9 cellular contexts compared by ENCODE assay signal in the genomic region with DNA sequence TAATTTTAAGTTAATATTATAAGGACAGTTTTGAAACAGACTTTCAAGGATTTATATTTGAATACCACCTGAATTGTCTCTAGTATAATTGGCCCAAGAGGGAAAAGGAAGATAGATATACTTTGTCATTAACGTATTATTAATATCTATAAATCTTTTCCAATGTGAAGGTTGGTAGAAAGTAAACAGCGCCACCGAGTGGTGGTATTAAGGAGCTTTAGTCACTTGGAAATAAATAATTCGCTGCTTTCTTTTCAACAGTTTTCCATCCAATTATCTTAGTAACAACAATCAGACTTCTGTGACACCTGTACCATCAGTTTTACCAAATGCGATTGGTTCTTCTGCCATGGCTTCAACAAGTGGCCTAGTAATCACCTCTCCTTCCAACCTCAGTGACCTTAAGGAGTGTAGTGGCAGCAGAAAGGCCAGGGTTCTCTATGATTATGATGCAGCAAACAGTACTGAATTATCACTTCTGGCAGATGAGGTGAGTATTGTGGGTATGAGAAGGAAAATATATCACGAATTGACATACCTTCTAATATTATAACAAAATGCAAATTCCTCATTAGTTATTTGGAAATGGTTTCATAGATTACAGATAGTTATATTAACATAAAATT. TPM values are rescaled to one million over a fixed set of nuclear protein-coding genes. Genes with fewer than 3 reads are reported as not detected.
A peak's percentile ranks its signal among the peaks of the same experiment; 100 is the strongest.
DNase-seq lines count a peak whose midpoint lies in the region; ATAC-seq and TF ChIP-seq lines count a peak whose summit lies in the region.
"Had no signal": no experiment of that assay in that cellular context is flagged by ENCODE, and none has a peak within 500 bp of the region (broad histone marks: within the 10 kb centered on the region; RNA-seq: fewer than 3 reads in every experiment).

No MANE protein-coding gene starts in this region.

- no peak for ATAC-seq in activated CD8-positive, alpha-beta T cell treated with anti-CD3 and anti-CD28 coated beads for 36 hours
- no peak for ATAC-seq in sciatic nerve

- CTCF ChIA-PET in activated CD8-positive, alpha-beta T cell treated with anti-CD3 and anti-CD28 coated beads for 36 hours (lab: Charles Lee): interaction anchor here (0.7 to 7.1 kb wide), 8 partner anchors 8 to 237 kb away, joined by 3 to 41 read pairs (median 4); partner anchors contain the start of gene SH3GLB1

- TF ChIP-seq POLR2A in NB4 (IDR thresholded peaks at IDR 0.05; ENCODE audit: extremely low read depth, insufficient read length): no peak

- DNase-seq in SKM-1 treated with dmso at 0.1 percent for 144 hours (lab: John Stamatoyannopoulos, UW; ENCODE audit: unreplicated experiment): peak; percentile 16
- DNase-seq in SKM-1 (lab: John Stamatoyannopoulos, UW; ENCODE audit: unreplicated experiment): no peak
- peak; percentile 45 for DNase-seq in NB4 (ENCODE audit: low read depth)
- peak; percentile 58 for DNase-seq in activated CD8-positive, alpha-beta T cell treated with anti-CD3 and anti-CD28 coated beads for 36 hours
- DNase-seq in glutamatergic neuron: no peak
- peak; percentile 11 to 18 for DNase-seq in stimulated activated CD4-positive, alpha-beta T cell treated with anti-CD3 and anti-CD28 coated beads, Interleukin-4, amount 100 ng/mL, for 4 hours
- no peak for DNase-seq in iPS-NIHi7 (ENCODE audit: extremely low spot score)
- no peak for DNase-seq in sciatic nerve (ENCODE audit: low spot score)
- DNase-seq: activated naive CD8-positive, alpha-beta T cell treated with anti-CD3 and anti-CD28 coated beads, Interleukin-2, amount 10 ng/mL, durations not matched to agents 7 days and 5 days had no signal

- no peak overlapping the region for H3K4me3 ChIP-seq in NB4 (ENCODE audit: low read depth, low read length)

- H3K4me1 Mint-ChIP-seq in activated CD8-positive, alpha-beta T cell treated with anti-CD3 and anti-CD28 coated beads for 36 hours (ENCODE audit: low read depth): no peaks in the 10 kb centered on the region
- H3K4me1 Mint-ChIP-seq in glutamatergic neuron (ENCODE audit: low read depth, unreplicated experiment): no peaks in the 10 kb centered on the region

- TF ChIP-seq CTCF in NB4 (IDR thresholded peaks at IDR 0.05; ENCODE audit: low read depth, low read length) (peak; percentile 33), glutamatergic neuron (IDR thresholded peaks at IDR 0.05; ENCODE audit: partially characterized antibody, unreplicated experiment) (peak; percentile 81)
- peak; percentile 70 for TF ChIP-seq CTCF in activated CD8-positive, alpha-beta T cell treated with anti-CD3 and anti-CD28 coated beads for 36 hours (IDR thresholded peaks at IDR 0.05)

- H3K27me3 Mint-ChIP-seq in activated CD8-positive, alpha-beta T cell treated with anti-CD3 and anti-CD28 coated beads for 36 hours: no peaks in the 10 kb centered on the region
- H3K27me3 Mint-ChIP-seq in glutamatergic neuron (ENCODE audit: unreplicated experiment): no peaks in the 10 kb centered on the region
- H3K27me3 Mint-ChIP-seq: activated naive CD8-positive, alpha-beta T cell treated with anti-CD3 and anti-CD28 coated beads, Interleukin-2, amount 10 ng/mL, durations not matched to agents 7 days and 5 days had no signal

- no peak overlapping the region for H3K4me3 Mint-ChIP-seq in activated CD8-positive, alpha-beta T cell treated with anti-CD3 and anti-CD28 coated beads for 36 hours
- no peak overlapping the region for H3K4me3 Mint-ChIP-seq in glutamatergic neuron (ENCODE audit: unreplicated experiment)
- H3K4me3 Mint-ChIP-seq: activated naive CD8-positive, alpha-beta T cell treated with anti-CD3 and anti-CD28 coated beads, Interleukin-2, amount 10 ng/mL, durations not matched to agents 7 days and 5 days had no signal

- peaks cover 22% of the 10 kb centered on the region for H3K36me3 Mint-ChIP-seq in activated CD8-positive, alpha-beta T cell treated with anti-CD3 and anti-CD28 coated beads for 36 hours (ENCODE audit: low read depth)
- peaks cover 4% of the 10 kb centered on the region for H3K36me3 Mint-ChIP-seq in glutamatergic neuron (ENCODE audit: unreplicated experiment)

- POLR2A ChIA-PET in activated CD8-positive, alpha-beta T cell treated with anti-CD3 and anti-CD28 coated beads for 36 hours (lab: Charles Lee): no interaction called here

- H3K27ac Mint-ChIP-seq in activated CD8-positive, alpha-beta T cell treated with anti-CD3 and anti-CD28 coated beads for 36 hours: no peak overlapping the region
- no peak overlapping the region for H3K27ac Mint-ChIP-seq in glutamatergic neuron (ENCODE audit: unreplicated experiment)
- H3K27ac Mint-ChIP-seq: activated naive CD8-positive, alpha-beta T cell treated with anti-CD3 and anti-CD28 coated beads, Interleukin-2, amount 10 ng/mL, durations not matched to agents 7 days and 5 days had no signal

- intact Hi-C loops in activated CD8-positive, alpha-beta T cell treated with anti-CD3 and anti-CD28 coated beads for 36 hours (cut with micrococcal nuclease): loop anchor here (5.0 to 10.0 kb wide), 2 partner anchors 240 to 267 kb away; no protein-coding TSS in a partner anchor
- intact Hi-C loops in sciatic nerve (cut with DNase I): no loop called here

- H3K9me3 Mint-ChIP-seq in activated CD8-positive, alpha-beta T cell treated with anti-CD3 and anti-CD28 coated beads for 36 hours: no peaks in the 10 kb centered on the region
- H3K9me3 Mint-ChIP-seq in glutamatergic neuron (ENCODE audit: unreplicated experiment): no peaks in the 10 kb centered on the region
- H3K9me3 Mint-ChIP-seq: activated naive CD8-positive, alpha-beta T cell treated with anti-CD3 and anti-CD28 coated beads, Interleukin-2, amount 10 ng/mL, durations not matched to agents 7 days and 5 days had no signal

RNA-seq across cellular contexts. Expression of gene SH3GLB1, which starts 37.7 kb away (rescaled TPM):
- 10 to 100 TPM; 46.1 to 47.3 TPM for total RNA-seq in activated CD8-positive, alpha-beta T cell treated with anti-CD3 and anti-CD28 coated beads for 36 hours
- total RNA-seq in glutamatergic neuron (ENCODE audit: unreplicated experiment): 113 TPM
- total RNA-seq in sciatic nerve: 77.6 TPM

Comparison
In these comparisons a context has a peak if more than half of its experiments do, and no peak if none do; other contexts are left out.
1. DNase-seq: peak in SKM-1 treated with dmso at 0.1 percent for 144 hours (single experiment), NB4 (single experiment), activated CD8-positive, alpha-beta T cell treated with anti-CD3 and anti-CD28 coated beads for 36 hours (single experiment) and stimulated activated CD4-positive, alpha-beta T cell treated with anti-CD3 and anti-CD28 coated beads, Interleukin-4, amount 100 ng/mL, for 4 hours (2 of 2); none in SKM-1 (single experiment), glutamatergic neuron (single experiment), iPS-NIHi7 (single experiment) and sciatic nerve (single experiment).
2. Peak in every context shown above with its lines, with median percentiles within 50 percentile points of each other: CTCF ChIP-seq.